4 cellular contexts compared by ENCODE assay signal in the genomic region with DNA sequence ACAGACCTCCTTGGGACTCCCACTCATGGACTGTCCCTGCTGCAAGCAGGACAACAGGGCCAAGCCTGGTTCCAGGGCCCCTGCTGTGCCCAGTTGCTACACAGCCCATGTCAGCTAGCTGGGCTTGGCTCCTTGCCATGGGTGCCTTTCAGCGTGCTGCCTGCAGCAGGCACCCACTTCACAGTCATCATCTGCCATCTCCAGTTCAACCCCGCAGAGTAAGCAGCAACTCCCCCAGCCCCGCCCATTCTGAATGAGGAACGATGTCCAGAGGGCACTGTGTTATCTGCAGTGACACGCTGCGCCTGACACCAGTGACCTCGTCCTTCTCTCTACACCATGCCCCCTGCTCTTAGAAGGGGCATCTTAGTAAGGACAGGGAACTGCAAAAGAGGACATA. TPM values are rescaled to one million over a fixed set of nuclear protein-coding genes. Genes with fewer than 3 reads are reported as not detected.
"Had no signal": no experiment of that assay in that cellular context is flagged by ENCODE, and none has a peak within 500 bp of the region (broad histone marks: within the 10 kb centered on the region; RNA-seq: fewer than 3 reads in every experiment).

No MANE protein-coding gene starts in this region.

RNA-seq across cellular contexts. Expression of gene TUBA3E, which starts 4.3 kb away (rescaled TPM):
- total RNA-seq: activated naive CD8-positive, alpha-beta T cell treated with anti-CD3 and anti-CD28 coated beads for 36 hours; fibroblast of lung; frontal cortex; skeletal muscle tissue had no signal

RNA-seq across cellular contexts. Expression of gene CCDC74B, which starts 57.6 kb away (rescaled TPM):
- total RNA-seq: skeletal muscle tissue had no signal
